1 cellular context compared by ENCODE assay signal in genomic region chr17:35795007-35795870, GRCh38.
A peak's percentile ranks its signal among the peaks of the same experiment; 100 is the strongest.
TF ChIP-seq lines count a peak whose summit lies in the region.

TSS of gene MMP28 (minus strand) at chr17:35795641. CDS start at chr17:35795377, 264 bp downstream.

TF ChIP-seq in GM23338, 12 proteins besides CTCF, POLR2A, EP300 and RAD21 (continued from another document):
- TF ChIP-seq EZH2 (IDR thresholded peaks at IDR 0.05; ENCODE audit: low read depth, unreplicated experiment) (peak; percentile 48), POLR2AphosphoS5 (IDR thresholded peaks at IDR 0.05; ENCODE audit: low read depth) (no peak)
